8 cellular contexts compared by ENCODE assay signal in the genomic region with DNA sequence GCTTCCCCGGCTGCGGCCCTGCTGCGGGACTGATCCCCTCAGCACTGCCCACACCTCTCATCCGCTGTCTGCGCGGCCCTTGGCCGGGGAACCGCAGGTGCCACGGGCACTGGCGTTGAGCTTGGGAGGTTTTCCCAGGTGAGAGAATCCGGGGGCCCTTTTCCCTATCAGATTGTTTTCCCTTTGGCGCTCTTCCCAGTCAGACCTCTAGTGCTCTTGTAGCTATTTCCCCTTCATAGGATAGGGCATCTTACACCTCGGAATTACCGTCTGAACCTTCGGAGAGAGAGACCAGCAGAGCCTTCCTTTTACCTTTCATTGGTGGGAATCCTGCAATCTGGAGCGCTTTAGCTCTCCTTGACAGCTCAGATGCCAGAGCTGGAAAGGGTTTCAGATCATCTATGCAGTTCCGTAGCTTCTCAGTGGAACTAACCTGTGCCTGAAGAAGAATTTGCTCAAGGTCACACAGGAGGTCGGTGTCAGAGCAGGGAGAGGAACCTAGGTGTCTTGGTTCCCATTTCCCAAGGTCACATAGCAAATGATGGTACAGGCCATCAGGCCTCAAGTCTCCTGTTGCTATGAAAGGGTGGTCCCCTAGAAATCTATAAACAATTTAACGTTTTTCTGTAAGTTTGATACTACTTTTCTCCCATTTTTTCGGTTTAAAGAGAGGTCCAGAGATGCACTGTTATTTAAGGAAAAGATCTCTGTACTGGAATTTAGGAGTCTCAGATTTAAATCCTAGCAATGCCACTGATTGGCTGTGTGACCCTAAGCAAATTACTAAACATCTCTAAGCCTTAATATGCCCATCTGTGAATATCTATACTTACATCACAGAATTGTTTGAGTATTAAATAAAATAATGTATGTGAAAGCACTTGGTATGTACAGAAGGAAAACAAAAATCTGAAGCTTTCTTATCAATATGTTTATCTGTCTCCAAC. TPM values are rescaled to one million over a fixed set of nuclear protein-coding genes. Genes with fewer than 3 reads are reported as not detected.
DNase-seq lines count a peak whose midpoint lies in the region; ATAC-seq, FAIRE-seq and TF ChIP-seq lines count a peak whose summit lies in the region.

No MANE protein-coding gene starts in this region.

- H3K4me3 ChIP-seq in SU-DHL-6 (ENCODE audit: insufficient read depth, low read length, poor library complexity, severe bottlenecking) = peak overlapping the region; percentile 98
- H3K4me3 ChIP-seq in foreskin fibroblast (ENCODE audit: low read depth in 1 of 2, low read length in 2 of 2) = peak overlapping the region; percentile 48 to 73
- peak overlapping the region; percentile 59 for H3K4me3 ChIP-seq in ovary

- ATAC-seq in HG03565 (IDR thresholded peaks at IDR 0.05; ENCODE audit: unreplicated experiment) (peak; percentile 27), left lobe of liver (no peak)

- H3K9ac ChIP-seq in SU-DHL-6 (ENCODE audit: low read length) = peak overlapping the region; percentile 69

- H3K9me2 ChIP-seq in SU-DHL-6 (replicated peaks; ENCODE audit: insufficient read depth, low read length) = no peaks in the 10 kb centered on the region

- DNase-seq in DMS153 treated with DMSO at 0.1 percent for 48 hours (lab: John Stamatoyannopoulos, UW; ENCODE audit: unreplicated experiment) = peak; percentile 14
- DNase-seq in DMS153 (lab: John Stamatoyannopoulos, UW) = no peak
- no peak for DNase-seq in foreskin fibroblast
- DNase-seq in ovary = no peak
- DNase-seq in GM12891 (ENCODE audit: insufficient read length, low spot score) = no peak
- DNase-seq in left lobe of liver (ENCODE audit: low spot score) = no peak

- H3K27me3 ChIP-seq in SU-DHL-6 (ENCODE audit: low read length) (no peaks in the 10 kb centered on the region), ovary (no peaks in the 10 kb centered on the region)

- no peaks in the 10 kb centered on the region for H4K20me1 ChIP-seq in SU-DHL-6 (ENCODE audit: low read depth, low read length)

- H3F3A ChIP-seq in SU-DHL-6 (ENCODE audit: insufficient read depth) = 0 out of 2 replicates have a peak, but pooled peaks cover 6% of the 10 kb centered on the region

- H3K4me2 ChIP-seq in SU-DHL-6 (ENCODE audit: low read depth, low read length, poor library complexity, severe bottlenecking) = peak overlapping the region; percentile 55

- WGBS in ovary, 3 donors = 8 to 10% (median 8%) methylated on average over 20 of the region's 20 CpGs

- H3K36me3 ChIP-seq in SU-DHL-6 (ENCODE audit: low read length) = no peaks in the 10 kb centered on the region
- H3K36me3 ChIP-seq in ovary = no peaks in the 10 kb centered on the region

- no peak for TF ChIP-seq EP300 in ovary (IDR thresholded peaks at IDR 0.05)

- intact Hi-C loops in ovary (cut with DNase I) = no loop called here

- FAIRE-seq in GM12891 (lab: Jason Lieb, UNC) = no peak

- TF ChIP-seq POLR2A in ovary (IDR thresholded peaks at IDR 0.05) (no peak), GM12891 (IDR thresholded peaks at IDR 0.05; ENCODE audit: low read depth, low read length) (no peak)

- H2AFZ ChIP-seq in SU-DHL-6 (ENCODE audit: low read depth, low read length, severe bottlenecking) = peak overlapping the region; percentile 54

- peaks cover 26% of the 10 kb centered on the region; the same call in 1 of the 2 replicates for H3K79me2 ChIP-seq in SU-DHL-6 (ENCODE audit: insufficient read depth, low read length)

- H3K9me3 ChIP-seq in SU-DHL-6 (ENCODE audit: insufficient read depth, low read length) (no peaks in the 10 kb centered on the region), ovary (no peaks in the 10 kb centered on the region)

- no peak for TF ChIP-seq CTCF in SU-DHL-6 (IDR thresholded peaks at IDR 0.05; ENCODE audit: insufficient read depth, low read length, poor library complexity, severe bottlenecking)
- TF ChIP-seq CTCF in foreskin fibroblast (IDR thresholded peaks at IDR 0.05; ENCODE audit: low read depth, low read length) = no peak
- no peak for TF ChIP-seq CTCF in ovary (IDR thresholded peaks at IDR 0.05)

- no peaks in the 10 kb centered on the region for H3K4me1 ChIP-seq in ovary (ENCODE audit: insufficient read depth)

- H3K27ac ChIP-seq in SU-DHL-6 (ENCODE audit: low read depth, low read length) (no peak overlapping the region), ovary (peak overlapping the region; percentile 82 to 86)

TF ChIP-seq in GM12891, 5 proteins besides CTCF, POLR2A, EP300 and RAD21:
- no peak for TF ChIP-seq POU2F2 (IDR thresholded peaks at IDR 0.05; ENCODE audit: low read depth, low read length)
- TF ChIP-seq PAX5 (IDR thresholded peaks at IDR 0.05; ENCODE audit: insufficient read depth, low read length, severe bottlenecking) = no peak
- TF ChIP-seq TAF1 (IDR thresholded peaks at IDR 0.05; ENCODE audit: low read depth, low read length) = no peak
- TF ChIP-seq POLR2AphosphoS5 (IDR thresholded peaks at IDR 0.05; ENCODE audit: low read depth, low read length) = no peak
TF ChIP-seq in GM12891: peak in this region for 0.

RNA-seq across cellular contexts. Expression of gene IDH3A, which starts 0.9 kb away (rescaled TPM):
- total RNA-seq in ovary (10 to 100 TPM; 26.8 to 82.4 (median 63.8) TPM), left lobe of liver (29.4 TPM)
- polyA plus RNA-seq in ovary = 10 to 100 TPM; 19.4 to 58.6 TPM
- polyA plus RNA-seq in GM12891 (2012; ENCODE audit: low read depth, missing spikeins) = 144 TPM

RNA-seq across cellular contexts. Expression of gene CIB2, which starts 18.8 kb away (rescaled TPM):
- total RNA-seq in ovary = 10 to 100 TPM in 3 of 7 donors, 1 to 10 TPM in 4; 1.7 to 12.4 (median 9.6) TPM
- polyA plus RNA-seq in ovary = 1 to 10 TPM; 5.3 to 8.2 TPM
- 1.8 TPM for polyA plus RNA-seq in GM12891 (2012; ENCODE audit: low read depth, missing spikeins)
- total RNA-seq in left lobe of liver = 0.20 TPM

RNA-seq across cellular contexts. Expression of gene SH2D7, which starts 57.7 kb away (rescaled TPM):
- total RNA-seq in ovary (not detected), left lobe of liver (not detected)
- not detected for polyA plus RNA-seq in ovary
- not detected for polyA plus RNA-seq in GM12891 (2012; ENCODE audit: low read depth, missing spikeins)
